Comparison of ENCODE assay signal across 14 cellular contexts in the genomic region with DNA sequence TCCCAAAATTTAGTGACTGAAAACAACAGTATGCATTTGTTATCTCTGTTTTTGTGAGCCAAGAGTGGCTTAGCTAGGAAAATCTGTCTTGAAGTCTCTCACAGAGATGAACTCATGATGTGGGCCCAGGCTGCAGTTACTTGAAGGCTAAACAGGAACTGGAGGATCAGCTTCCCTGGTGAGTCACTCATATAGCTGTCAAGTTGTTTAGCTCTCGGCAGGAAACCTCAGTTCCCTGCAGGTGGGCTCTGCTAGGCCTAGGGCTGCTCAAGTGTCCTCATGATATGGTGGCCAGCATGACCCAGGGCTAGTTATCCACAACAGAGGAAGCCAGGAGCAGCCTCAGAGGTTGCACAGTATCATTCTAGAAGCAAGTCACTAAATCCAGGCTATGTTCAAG. TPM values are rescaled to one million over a fixed set of nuclear protein-coding genes. Genes with fewer than 3 reads are reported as not detected.
DNase-seq lines count a peak whose midpoint lies in the region; ATAC-seq and TF ChIP-seq lines count a peak whose summit lies in the region.
"Had no signal": no experiment of that assay in that cellular context is flagged by ENCODE, and none has a peak within 500 bp of the region (broad histone marks: within the 10 kb centered on the region; RNA-seq: fewer than 3 reads in every experiment).

No MANE protein-coding gene starts in this region.

- TF ChIP-seq EP300 in SK-N-SH (IDR thresholded peaks at IDR 0.05; ENCODE audit: borderline replicate concordance in 1 of 2, low read depth in 1 of 2, low read length in 1 of 2), result no peak
- no peak for TF ChIP-seq EP300 in sigmoid colon (IDR thresholded peaks at IDR 0.05)

- H3K79me1 ChIP-seq in H9 (ENCODE audit: insufficient read depth, low read depth, low read length, poor library complexity, severe bottlenecking), result no peaks in the 10 kb centered on the region

- H3K4me3 ChIP-seq in SK-N-SH (ENCODE audit: low read depth in 2 of 2, low read length in 1 of 2), result no peak overlapping the region
- H3K4me3 ChIP-seq in spleen, result no peak overlapping the region
- no peak overlapping the region for H3K4me3 ChIP-seq in sigmoid colon
- H3K4me3 ChIP-seq: BLaER1, SJSA1 had no signal

- no peak overlapping the region for H3K56ac ChIP-seq in H9 (ENCODE audit: insufficient read length, low read depth, low read length)

- intact Hi-C loops in spleen (cut with DNase I; ENCODE audit: low total_unique reads) (no loop called here), sigmoid colon (cut with DNase I) (no loop called here)

- no peak overlapping the region for H4K91ac ChIP-seq in H9 (ENCODE audit: insufficient read length, low read depth, low read length)

- H3K9me3 ChIP-seq in H9 (ENCODE audit: control insufficient read depth, low read depth, low read length) (no peaks in the 10 kb centered on the region), SK-N-SH (no peaks in the 10 kb centered on the region), spleen (no peaks in the 10 kb centered on the region), sigmoid colon (no peaks in the 10 kb centered on the region)
- H3K9me3 ChIP-seq: BLaER1, neutrophil, SJSA1 had no signal

- no peak overlapping the region for H3K27ac Mint-ChIP-seq in H9
- H3K27ac Mint-ChIP-seq: activated CD4-positive, alpha-beta memory T cell treated with anti-CD3 and anti-CD28 coated beads for 36 hours had no signal

- no peaks in the 10 kb centered on the region for H3K9me2 ChIP-seq in SK-N-SH

- H3T11ph ChIP-seq in H9 (ENCODE audit: low read length), result no peak overlapping the region

- H3F3A ChIP-seq in SK-N-SH (replicated peaks; ENCODE audit: insufficient read depth), result no peaks in the 10 kb centered on the region

- no peak for TF ChIP-seq RAD21 in SK-N-SH (IDR thresholded peaks at IDR 0.05; ENCODE audit: low read length)

- H3K23ac ChIP-seq in H9 (ENCODE audit: insufficient read length, low read depth, low read length), result no peak overlapping the region

- WGBS in H9 (ENCODE audit: extremely low coverage, insufficient read length, low lambda C conversion rate), result no CpG with 5 or more reads among the region's 1 CpG
- WGBS in SK-N-SH (ENCODE audit: low lambda C conversion rate), result 17% methylated on average over 1 of the region's 1 CpG
- 36 to 76% (median 69%) methylated on average over 1 of the region's 1 CpG for WGBS in spleen, 5 donors
- WGBS in sigmoid colon, 2 donors, result 57 to 90% methylated on average over 1 of the region's 1 CpG

- H2BK5ac ChIP-seq in H9 (ENCODE audit: insufficient read length, low read length), result no peak overlapping the region

- DNase-seq in A172 (ENCODE audit: low spot score), result peak; percentile 92
- peak; percentile 65 for DNase-seq in H9
- no peak for DNase-seq in SK-N-SH
- DNase-seq in glomerular endothelial cell (ENCODE audit: extremely low read depth, low read depth, low spot score), result peak; percentile 25
- no peak for DNase-seq in COLO829 (ENCODE audit: low spot score)
- no peak for DNase-seq in spleen
- no peak for DNase-seq in sigmoid colon
- DNase-seq: activated CD4-positive, alpha-beta memory T cell treated with anti-CD3 and anti-CD28 coated beads for 36 hours; kidney; stimulated activated CD4-positive, alpha-beta T cell treated with anti-CD3 and anti-CD28 coated beads, Interleukin-4, amount 100 ng/mL, for 24 hours had no signal

- no peaks in the 10 kb centered on the region for H3K36me3 ChIP-seq in SK-N-SH (replicated peaks in 1 of 2; ENCODE audit: control insufficient read depth in 1 of 2, insufficient read depth in 2 of 2, low read length in 1 of 2)
- no peaks in the 10 kb centered on the region for H3K36me3 ChIP-seq in spleen
- H3K36me3 ChIP-seq in sigmoid colon, result no peaks in the 10 kb centered on the region
- H3K36me3 ChIP-seq: BLaER1, neutrophil, SJSA1 had no signal

- no peaks in the 10 kb centered on the region for H3K27me3 Mint-ChIP-seq in H9 (ENCODE audit: low read depth)

- H3K4me1 ChIP-seq in H9 (ENCODE audit: insufficient read depth, low read length) (no peaks in the 10 kb centered on the region), SK-N-SH (ENCODE audit: control insufficient read depth in 1 of 2, insufficient read depth in 2 of 2, low read depth in 1 of 2, low read length in 1 of 2) (no peaks in the 10 kb centered on the region), spleen (no peaks in the 10 kb centered on the region), sigmoid colon (no peaks in the 10 kb centered on the region)
- H3K4me1 ChIP-seq: BLaER1, SJSA1 had no signal

- CTCF ChIA-PET in SK-N-SH (lab: Yijun Ruan, JAX), result no interaction called here

- H2AFZ ChIP-seq in H9 (ENCODE audit: low read length) (no peak overlapping the region), SK-N-SH (ENCODE audit: low read depth) (no peak overlapping the region)

- no peak overlapping the region for H3K4me3 Mint-ChIP-seq in H9
- H3K4me3 Mint-ChIP-seq: activated CD4-positive, alpha-beta memory T cell treated with anti-CD3 and anti-CD28 coated beads for 36 hours had no signal

- H3K36me3 Mint-ChIP-seq in H9 (ENCODE audit: insufficient read depth in 1 of 3, low read depth in 3 of 3), result no peaks in the 10 kb centered on the region; a peak in 1 of 7 replicates
- H3K36me3 Mint-ChIP-seq: activated CD4-positive, alpha-beta memory T cell treated with anti-CD3 and anti-CD28 coated beads for 36 hours had no signal

- H3K79me2 ChIP-seq in H9 (ENCODE audit: insufficient read depth, low read length) (no peaks in the 10 kb centered on the region), SK-N-SH (ENCODE audit: insufficient read depth) (no peaks in the 10 kb centered on the region)

- H3K4ac ChIP-seq in H9 (ENCODE audit: low read depth, low read length), result no peak overlapping the region

- H3K4me2 ChIP-seq in H9 (ENCODE audit: insufficient read depth, insufficient read length, low read length) (no peak overlapping the region), SK-N-SH (no peak overlapping the region)
- H3K4me2 ChIP-seq: BLaER1 had no signal

- no peak overlapping the region for H2BK15ac ChIP-seq in H9 (ENCODE audit: low read depth, low read length)

- no peak for ATAC-seq in HG03280 (IDR thresholded peaks at IDR 0.05; ENCODE audit: unreplicated experiment)

- H4K5ac ChIP-seq in H9 (ENCODE audit: insufficient read length, low read depth, low read length), result no peak overlapping the region

- no peak for TF ChIP-seq CTCF in H9 (conservative IDR thresholded peaks at IDR 0.05)
- no peak for TF ChIP-seq CTCF in SK-N-SH (IDR thresholded peaks at IDR 0.05)
- no peak for TF ChIP-seq CTCF in spleen (IDR thresholded peaks at IDR 0.05 in 8 of 11, conservative IDR thresholded peaks at IDR 0.05 in 3 of 11)
- TF ChIP-seq CTCF in sigmoid colon (IDR thresholded peaks at IDR 0.05), result no peak

- no peak overlapping the region for H4K8ac ChIP-seq in H9 (replicated peaks; ENCODE audit: insufficient read length, low read depth, low read length)

- H3K18ac ChIP-seq in H9 (ENCODE audit: insufficient read length, low read depth, low read length), result no peak overlapping the region

- H3K27me3 ChIP-seq in H9 (ENCODE audit: insufficient read depth, low read length) (no peaks in the 10 kb centered on the region), SK-N-SH (ENCODE audit: insufficient read depth) (no peaks in the 10 kb centered on the region), spleen (replicated peaks in 1 of 7) (no peaks in the 10 kb centered on the region), sigmoid colon (no peaks in the 10 kb centered on the region)
- H3K27me3 ChIP-seq: BLaER1, neutrophil had no signal

- H3K9ac ChIP-seq in H9 (ENCODE audit: extremely low read depth, insufficient read length, low read length), result no peak overlapping the region
- no peak overlapping the region for H3K9ac ChIP-seq in SK-N-SH
- H3K9ac ChIP-seq: BLaER1 had no signal

- no peak overlapping the region for H2BK20ac ChIP-seq in H9 (ENCODE audit: low read depth, low read length, poor library complexity, severe bottlenecking)

- H3K23me2 ChIP-seq in H9 (ENCODE audit: insufficient read length, low read depth, low read length, poor library complexity, severe bottlenecking), result no peaks in the 10 kb centered on the region

- no peak overlapping the region for H3K27ac ChIP-seq in H9 (ENCODE audit: insufficient read length, low read depth, low read length)
- no peak overlapping the region; a peak in 1 of 4 replicates for H3K27ac ChIP-seq in SK-N-SH (ENCODE audit: low read depth in 2 of 2, low read length in 1 of 2)
- no peak overlapping the region for H3K27ac ChIP-seq in spleen
- H3K27ac ChIP-seq in sigmoid colon, result no peak overlapping the region
- H3K27ac ChIP-seq: BLaER1, neutrophil, SJSA1 had no signal

- TF ChIP-seq POLR2A in spleen (IDR thresholded peaks at IDR 0.05), result no peak
- no peak for TF ChIP-seq POLR2A in sigmoid colon (IDR thresholded peaks at IDR 0.05)

- POLR2A ChIA-PET in SK-N-SH (lab: Yijun Ruan, JAX), result interaction anchor here (0.6 kb wide), 1 partner anchor 15 kb away, joined by 3 read pairs; no protein-coding TSS in a partner anchor

- H4K20me1 ChIP-seq in H9 (ENCODE audit: control insufficient read depth, insufficient read depth, insufficient read length) (no peaks in the 10 kb centered on the region), SK-N-SH (ENCODE audit: insufficient read depth) (no peaks in the 10 kb centered on the region)
- H4K20me1 ChIP-seq: BLaER1 had no signal

- H2BK120ac ChIP-seq in H9 (ENCODE audit: low read depth, low read length, poor library complexity, severe bottlenecking), result no peak overlapping the region

- no peaks in the 10 kb centered on the region; a peak in 1 of 5 replicates for H3K9me3 Mint-ChIP-seq in H9
- H3K9me3 Mint-ChIP-seq: activated CD4-positive, alpha-beta memory T cell treated with anti-CD3 and anti-CD28 coated beads for 36 hours had no signal

- H2BK12ac ChIP-seq in H9 (ENCODE audit: insufficient read length, low read depth, low read length), result no peak overlapping the region

- H3K4me1 Mint-ChIP-seq in H9, result peaks cover 4 to 12% of the 10 kb centered on the region in 2 experiments

- no peak overlapping the region for H3K14ac ChIP-seq in H9 (ENCODE audit: insufficient read depth, low read length)

- H2AK5ac ChIP-seq in H9 (ENCODE audit: insufficient read length, low read length), result no peak overlapping the region

RNA-seq across cellular contexts. Expression of a gene that starts 30.2 kb away (rescaled TPM):
- 19.9 and 20.8 TPM in 2 replicates for total RNA-seq in A172 (2014; rRNA removed; shearing (Covaris generic))
- total RNA-seq in H9 (2021) (13.9 and 14.0 TPM in 2 replicates), glomerular endothelial cell (8.9 and 17.9 TPM in 2 replicates), spleen (10 to 100 TPM; 29.6 to 37.5 (median 30.1) TPM), sigmoid colon (10 to 100 TPM; 24.0 to 29.6 (median 27.1) TPM)
- polyA plus RNA-seq in SK-N-SH (2012; rRNA removed) (8.9 and 13.5 TPM in 2 replicates), spleen (10 to 100 TPM; 21.4 to 40.2 (median 34.2) TPM), sigmoid colon (10 to 100 TPM; 12.4 to 26.8 (median 16.8) TPM)
- 15.0 and 16.1 TPM in 2 replicates for polyA plus RNA-seq in SK-N-SH (2012; cell fraction: cytosol; rRNA removed)
- 6.3 and 15.9 TPM in 2 replicates for polyA plus RNA-seq in SK-N-SH (2012; cell fraction: nucleus; rRNA removed)

RNA-seq across cellular contexts. Expression of a gene that starts 38.8 kb away (rescaled TPM):
- total RNA-seq in A172 (2014; rRNA removed; shearing (Covaris generic)), result 57.9 and 67.7 TPM in 2 replicates
- total RNA-seq in H9 (2021) (30.7 and 33.7 TPM in 2 replicates), glomerular endothelial cell (23.2 and 36.3 TPM in 2 replicates), spleen (10 to 100 TPM; 13.9 to 24.7 (median 20.4) TPM), sigmoid colon (10 to 100 TPM; 31.8 to 40.7 (median 38.6) TPM)
- polyA plus RNA-seq in SK-N-SH (2012; rRNA removed) (5.5 and 7.3 TPM in 2 replicates), spleen (1 to 10 TPM; 2.1 to 4.8 (median 2.4) TPM), sigmoid colon (1 to 10 TPM; 1.2 to 3.9 (median 3.6) TPM)
- 8.2 and 9.8 TPM in 2 replicates for polyA plus RNA-seq in SK-N-SH (2012; cell fraction: cytosol; rRNA removed)
- polyA plus RNA-seq in SK-N-SH (2012; cell fraction: nucleus; rRNA removed), result 3.5 and 10.0 TPM in 2 replicates

Comparison
In these comparisons a context has a peak if more than half of its experiments do, and no peak if none do; other contexts are left out.
1. DNase-seq: peak in A172 (single experiment), H9 (single experiment) and glomerular endothelial cell (single experiment); none in SK-N-SH (single experiment), COLO829 (single experiment), spleen (single experiment) and sigmoid colon (single experiment).